ENCODE assay signal across 24 cellular contexts in genomic region chrY:14485935-14486334, GRCh38. TPM values are rescaled to one million over a fixed set of nuclear protein-coding genes. Genes with fewer than 3 reads are reported as not detected.
A peak's percentile ranks its signal among the peaks of the same experiment; 100 is the strongest.
DNase-seq lines count a peak whose midpoint lies in the region; ATAC-seq, FAIRE-seq and TF ChIP-seq lines count a peak whose summit lies in the region.
"Had no signal": no experiment of that assay in that cellular context is flagged by ENCODE, and none has a peak within 500 bp of the region (broad histone marks: within the 10 kb centered on the region; RNA-seq: fewer than 3 reads in every experiment).

No MANE protein-coding gene starts in this region.

- ATAC-seq in RWPE2 (ENCODE audit: low read depth) (peak; percentile 48; the same call in 1 of the 3 replicates), HepG2 (no peak)
- ATAC-seq: A549, GM12878 had no signal

- no peak overlapping the region for H3K27ac ChIP-seq in RWPE2 (ENCODE audit: poor library complexity, severe bottlenecking)
- H3K27ac ChIP-seq in HepG2 (ENCODE audit: extremely low read length, insufficient read depth, low read length), result no peak overlapping the region
- H3K27ac ChIP-seq: A549; BLaER1 treated with 17β-estradiol and CSF1 and Interleukin-3, amounts not matched to agents 10 nM and 100 nM had no signal

- H3K4me1 ChIP-seq in RWPE2 (ENCODE audit: insufficient read depth, poor library complexity, severe bottlenecking), result no peaks in the 10 kb centered on the region
- H3K4me1 ChIP-seq in HepG2 (ENCODE audit: insufficient read depth, low read length), result no peaks in the 10 kb centered on the region
- H3K4me1 ChIP-seq: A549; BE2C; BLaER1 treated with 17β-estradiol and CSF1 and Interleukin-3, amounts not matched to agents 10 nM and 100 nM had no signal

- CTCF ChIA-PET in HepG2 (lab: Yijun Ruan, JAX; ENCODE audit: low intra/inter-chr PET ratio, low total read pairs), result no interaction called here

- TF ChIP-seq CTCF in RWPE2 (IDR thresholded peaks at IDR 0.05; ENCODE audit: poor library complexity, severe bottlenecking) (no peak), epithelial cell of esophagus (IDR thresholded peaks at IDR 0.05; ENCODE audit: insufficient read depth, low read depth, low read length, missing control alignments) (no peak), HepG2 (CRISPR knock-in tag; IDR thresholded peaks at IDR 0.05) (no peak)

- no peak overlapping the region for H3K4me3 ChIP-seq in RWPE2 (ENCODE audit: severe bottlenecking)
- no peak overlapping the region for H3K4me3 ChIP-seq in epithelial cell of esophagus (ENCODE audit: low read length)
- no peak overlapping the region for H3K4me3 ChIP-seq in HepG2 (replicated peaks in 1 of 3; ENCODE audit: insufficient read depth in 1 of 3, low read depth in 2 of 3, low read length in 3 of 3)
- H3K4me3 ChIP-seq: A549; BLaER1 treated with 17β-estradiol and CSF1 and Interleukin-3, amounts not matched to agents 10 nM and 100 nM; GM12878 had no signal

- POLR2A ChIA-PET in HepG2 (lab: Yijun Ruan, JAX), result no interaction called here

- no peak for TF ChIP-seq POLR2A in HepG2 (IDR thresholded peaks at IDR 0.05; ENCODE audit: insufficient read depth in 1 of 2, low read depth in 2 of 2, low read length in 2 of 2)

- TF ChIP-seq RAD21 in HepG2 (CRISPR knock-in tag; IDR thresholded peaks at IDR 0.05), result no peak

- H4K20me1 ChIP-seq in HepG2 (ENCODE audit: insufficient read depth, low read length), result no peaks in the 10 kb centered on the region
- H4K20me1 ChIP-seq: BLaER1 treated with 17β-estradiol and CSF1 and Interleukin-3, amounts not matched to agents 10 nM and 100 nM had no signal

- no peaks in the 10 kb centered on the region for H3K79me2 ChIP-seq in HepG2 (ENCODE audit: insufficient read depth, low read length)

- in situ Hi-C loops in HepG2 (cut with HindIII; ENCODE audit: extremely low pct_ligation_motif_present, low pct_unique_long_range_greater_than_20kb), result no loop called here

- no peak overlapping the region for H3K4me2 ChIP-seq in HepG2 (ENCODE audit: low read depth, low read length)
- H3K4me2 ChIP-seq: A549; BLaER1 treated with 17β-estradiol and CSF1 and Interleukin-3, amounts not matched to agents 10 nM and 100 nM had no signal

- BruUV-seq in HepG2 (replicated peaks; lab: Mats Ljungman, UMichigan), result no TSS peak

- H3K36me3 ChIP-seq in RWPE2 (ENCODE audit: low read depth) (no peaks in the 10 kb centered on the region), HepG2 (replicated peaks in 1 of 2; ENCODE audit: control insufficient read depth in 1 of 2, insufficient read depth in 2 of 2, low read length in 2 of 2) (no peaks in the 10 kb centered on the region)
- H3K36me3 ChIP-seq: BE2C; BLaER1 treated with 17β-estradiol and CSF1 and Interleukin-3, amounts not matched to agents 10 nM and 100 nM had no signal

- TF ChIP-seq EP300 in HepG2 (IDR thresholded peaks at IDR 0.05; ENCODE audit: low read depth in 2 of 2, low read length in 2 of 2) (no peak), HepG2 (CRISPR knock-in tag; IDR thresholded peaks at IDR 0.05; ENCODE audit: borderline replicate concordance) (no peak)

- DNase-seq in RWPE2 (ENCODE audit: low spot score) (no peak), epithelial cell of esophagus (ENCODE audit: low read depth) (peak; percentile 86), glomerular visceral epithelial cell (ENCODE audit: extremely low spot score) (peak; percentile 0), HepG2 (ENCODE audit: low spot score) (no peak), islet precursor cell (no peak)
- DNase-seq in activated CD4-positive, alpha-beta T cell treated with anti-CD3 and anti-CD28 coated beads for 4 hours, result no peak
- DNase-seq: 8988T; ACHN; AML-193; BE2C; CD4-positive, alpha-beta T cell; CD8-positive, alpha-beta memory T cell; DMS 273 treated with DMSO at 0.1 percent for 48 hours; DMS79; EL; GDM1; H7; HCEC 1CT had no signal

- intact Hi-C loops in HepG2 (cut with micrococcal nuclease; ENCODE audit: unreplicated experiment), result no loop called here

- no peak overlapping the region for H3K9ac ChIP-seq in HepG2 (ENCODE audit: insufficient read depth, low read depth, low read length)
- H3K9ac ChIP-seq: BLaER1 treated with 17β-estradiol and CSF1 and Interleukin-3, amounts not matched to agents 10 nM and 100 nM had no signal

- no peak for FAIRE-seq in HepG2 (lab: Jason Lieb, UNC)
- FAIRE-seq: A549, D721Med, GM12878, H1 had no signal

- H3K9me3 ChIP-seq in RWPE2 (ENCODE audit: severe bottlenecking) (no peaks in the 10 kb centered on the region), HepG2 (ENCODE audit: low read length) (no peaks in the 10 kb centered on the region)
- H3K9me3 ChIP-seq: A549; BE2C; BLaER1 treated with 17β-estradiol and CSF1 and Interleukin-3, amounts not matched to agents 10 nM and 100 nM had no signal

- H3K27me3 ChIP-seq in RWPE2 (ENCODE audit: insufficient read depth, poor library complexity, severe bottlenecking), result no peaks in the 10 kb centered on the region
- no peaks in the 10 kb centered on the region for H3K27me3 ChIP-seq in HepG2 (ENCODE audit: control insufficient read depth in 1 of 2, insufficient read depth in 2 of 2, low read length in 2 of 2)
- H3K27me3 ChIP-seq: BE2C; BLaER1 treated with 17β-estradiol and CSF1 and Interleukin-3, amounts not matched to agents 10 nM and 100 nM had no signal

- H2AFZ ChIP-seq in HepG2 (ENCODE audit: low read length), result no peak overlapping the region

TF ChIP-seq in HepG2, 621 proteins besides CTCF, POLR2A, EP300 and RAD21:
- TF ChIP-seq ZNF333 (CRISPR knock-in tag; IDR thresholded peaks at IDR 0.05; ENCODE audit: borderline replicate concordance), result no peak
- TF ChIP-seq KAT2B (IDR thresholded peaks at IDR 0.05; ENCODE audit: borderline replicate concordance, low read depth, low read length), result no peak
- no peak for TF ChIP-seq STAT5B (CRISPR knock-in tag; IDR thresholded peaks at IDR 0.05)
- TF ChIP-seq HIVEP1 (CRISPR knock-in tag; IDR thresholded peaks at IDR 0.05), result no peak
- TF ChIP-seq BRCA1 (CRISPR knock-in tag; IDR thresholded peaks at IDR 0.05), result no peak

RNA-seq across cellular contexts. Expression of gene NLGN4Y, which starts 38.4 kb away (rescaled TPM):
- total RNA-seq in HepG2 (2016; rRNA removed; fragmentation: Illumina TruSeq; extraction: Trizol), result 13.0 and 16.5 TPM in 2 replicates
- total RNA-seq in HepG2 (2016; cell fraction: cytosol; rRNA removed; fragmentation: Illumina TruSeq; extraction: Trizol; ENCODE audit: low read depth), result 27.6 and 28.7 TPM in 2 replicates
- total RNA-seq in HepG2 (2016; cell fraction: insoluble cytoplasmic fraction; rRNA removed; fragmentation: Illumina TruSeq; extraction: Trizol), result 10.5 and 15.3 TPM in 2 replicates
- total RNA-seq in HepG2 (2016; cell fraction: membrane; rRNA removed; fragmentation: Illumina TruSeq; extraction: Trizol), result 16.0 and 17.7 TPM in 2 replicates
- total RNA-seq in HepG2 (2016; cell fraction: nucleus; rRNA removed; fragmentation: Illumina TruSeq; extraction: Trizol), result 32.7 and 36.3 TPM in 2 replicates
- polyA plus RNA-seq in HepG2 (2011; rRNA removed), result 6.0 and 6.6 TPM in 2 replicates
- 7.5 and 9.3 TPM in 2 replicates for polyA plus RNA-seq in HepG2 (2011; cell fraction: cytosol; rRNA removed)
- 6.6 and 7.8 TPM in 2 replicates for polyA plus RNA-seq in HepG2 (2011; cell fraction: nucleus; rRNA removed)
- polyA plus RNA-seq in HepG2 (2012), result 7.6 and 9.9 TPM in 2 replicates
- polyA plus RNA-seq in HepG2 (2016; cell fraction: cytosol; fragmentation: Illumina TruSeq; extraction: Trizol; ENCODE audit: low read depth), result 4.0 and 4.1 TPM in 2 replicates
- polyA plus RNA-seq in HepG2 (2016; cell fraction: insoluble cytoplasmic fraction; fragmentation: Illumina TruSeq; extraction: Trizol; ENCODE audit: low read depth), result 4.2 and 6.0 TPM in 2 replicates
- 3.2 and 4.4 TPM in 2 replicates for polyA plus RNA-seq in HepG2 (2016; cell fraction: membrane; fragmentation: Illumina TruSeq; extraction: Trizol; ENCODE audit: low read depth)
- 6.1 and 7.8 TPM in 2 replicates for polyA plus RNA-seq in HepG2 (2016; cell fraction: nucleus; fragmentation: Illumina TruSeq; extraction: Trizol; ENCODE audit: insufficient read depth, low read depth)
- 50.9 TPM in 1 of 2 replicates, not detected in the other for polyA minus RNA-seq in HepG2 (2011; rRNA and poly(A)+ RNA removed; ENCODE audit: low replicate concordance)
- 9.8 and 12.3 TPM in 2 replicates for polyA minus RNA-seq in HepG2 (2011; cell fraction: cytosol; rRNA and poly(A)+ RNA removed)
- 54.1 and 74.3 TPM in 2 replicates for polyA minus RNA-seq in HepG2 (2011; cell fraction: nucleus; rRNA and poly(A)+ RNA removed)
- total RNA-seq: GM12878, H7 had no signal
- polyA plus RNA-seq: CD14-positive monocyte; CD8-positive, alpha-beta memory T cell; GM12878 had no signal

Comparison
In these comparisons a context has a peak if more than half of its experiments do, and no peak if none do; other contexts are left out.
1. DNase-seq: peak in epithelial cell of esophagus (single experiment) and glomerular visceral epithelial cell (single experiment); none in RWPE2 (single experiment), activated CD4-positive, alpha-beta T cell treated with anti-CD3 and anti-CD28 coated beads for 4 hours (0 of 2), HepG2 (single experiment) and islet precursor cell (single experiment).